ENCODE assay signal across 1 cellular context in genomic region chr14:73633115-73633514, GRCh38.
A peak's percentile ranks its signal among the peaks of the same experiment; 100 is the strongest.
TF ChIP-seq lines count a peak whose summit lies in the region.

No MANE protein-coding gene starts in this region.

TF ChIP-seq in H1, 55 proteins besides CTCF, POLR2A, EP300 and RAD21:
- TF ChIP-seq CHD7 (IDR thresholded peaks at IDR 0.05; ENCODE audit: insufficient replicate concordance, low read length) (peak; percentile 24), RXRA (IDR thresholded peaks at IDR 0.05; ENCODE audit: insufficient read depth, low read depth, low read length) (no peak), JUN (IDR thresholded peaks at IDR 0.05; ENCODE audit: low read depth, low read length) (no peak), NRF1 (IDR thresholded peaks at IDR 0.05; ENCODE audit: low read depth, low read length) (no peak)
